ENCODE assay signal across 17 cellular contexts in genomic region chr5:142422426-142422825, GRCh38.
DNase-seq lines count a peak whose midpoint lies in the region; TF ChIP-seq lines count a peak whose summit lies in the region.
"Had no signal": no experiment of that assay in that cellular context is flagged by ENCODE, and none has a peak within 500 bp of the region (broad histone marks: within the 10 kb centered on the region; RNA-seq: fewer than 3 reads in every experiment).

No MANE protein-coding gene starts in this region.

- no peak overlapping the region for H3K4me3 ChIP-seq in AG10803 (ENCODE audit: low read length)
- no peak overlapping the region for H3K4me3 ChIP-seq in brain microvascular endothelial cell (ENCODE audit: low read depth, low read length)
- no peak overlapping the region for H3K4me3 ChIP-seq in HAP-1
- H3K4me3 ChIP-seq: lung, stomach had no signal

- H3K4me1 ChIP-seq in HAP-1: peaks cover 4% of the 10 kb centered on the region

- H3K9me3 ChIP-seq in HAP-1: no peaks in the 10 kb centered on the region
- H3K9me3 ChIP-seq: BE2C, stomach had no signal

- H3K27me3 ChIP-seq in brain microvascular endothelial cell (replicated peaks) (no peaks in the 10 kb centered on the region), HAP-1 (ENCODE audit: low read depth) (no peaks in the 10 kb centered on the region)
- H3K27me3 ChIP-seq: BE2C, stomach had no signal

- TF ChIP-seq CTCF in AG10803 (conservative IDR thresholded peaks at IDR 0.05; ENCODE audit: low read length) (no peak), brain microvascular endothelial cell (IDR thresholded peaks at IDR 0.05; ENCODE audit: low read depth, low read length, missing control alignments) (no peak)

- DNase-seq in AG10803 (ENCODE audit: low read depth) (peak; percentile 62), LHCN-M2 (ENCODE audit: low read depth) (peak; percentile 71), brain microvascular endothelial cell (peak; percentile 46), glomerular visceral epithelial cell (ENCODE audit: extremely low spot score) (peak; percentile 38), activated gamma-delta T cell (lab: John Stamatoyannopoulos, UW) (no peak), HAP-1 (ENCODE audit: low spot score in 2 of 2) (no peak), cerebellar cortex (ENCODE audit: low spot score) (no peak)
- no peak for DNase-seq in activated CD8-positive, alpha-beta memory T cell treated with anti-CD3 and anti-CD28 coated beads for 24 hours
- DNase-seq: activated CD8-positive, alpha-beta T cell treated with anti-CD3 and anti-CD28 coated beads for 36 hours; BE2C; naive thymus-derived CD4-positive, alpha-beta T cell; NCI-H1694; NCI-H510A; posterior cingulate gyrus; stimulated activated CD4-positive, alpha-beta T cell treated with anti-CD3 and anti-CD28 coated beads, Interleukin-12 subunit alpha, Interleukin-12 subunit beta, amount 100 ng/mL, for 4 hours; stomach had no signal

- H3K36me3 ChIP-seq in brain microvascular endothelial cell (replicated peaks) (no peaks in the 10 kb centered on the region), HAP-1 (replicated peaks) (no peaks in the 10 kb centered on the region)
- H3K36me3 ChIP-seq: BE2C, stomach had no signal

- in situ Hi-C loops in brain microvascular endothelial cell (cut with HindIII; ENCODE audit: low pct_ligation_motif_present, low sequenced_read_pairs) (no loop called here), HAP-1 (cut with MboI; ENCODE audit: low sequenced_read_pairs) (no loop called here)

- H3K27ac ChIP-seq in brain microvascular endothelial cell: no peak overlapping the region
- H3K27ac ChIP-seq: stomach had no signal

Comparison
In these comparisons a context has a peak if more than half of its experiments do, and no peak if none do; other contexts are left out.
1. DNase-seq: peak in AG10803 (single experiment), LHCN-M2 (single experiment), brain microvascular endothelial cell (single experiment) and glomerular visceral epithelial cell (single experiment); none in activated CD8-positive, alpha-beta memory T cell treated with anti-CD3 and anti-CD28 coated beads for 24 hours (single experiment), activated gamma-delta T cell (single experiment), HAP-1 (0 of 2) and cerebellar cortex (single experiment).